Comparison of ENCODE assay signal across 8 cellular contexts in the genomic region with DNA sequence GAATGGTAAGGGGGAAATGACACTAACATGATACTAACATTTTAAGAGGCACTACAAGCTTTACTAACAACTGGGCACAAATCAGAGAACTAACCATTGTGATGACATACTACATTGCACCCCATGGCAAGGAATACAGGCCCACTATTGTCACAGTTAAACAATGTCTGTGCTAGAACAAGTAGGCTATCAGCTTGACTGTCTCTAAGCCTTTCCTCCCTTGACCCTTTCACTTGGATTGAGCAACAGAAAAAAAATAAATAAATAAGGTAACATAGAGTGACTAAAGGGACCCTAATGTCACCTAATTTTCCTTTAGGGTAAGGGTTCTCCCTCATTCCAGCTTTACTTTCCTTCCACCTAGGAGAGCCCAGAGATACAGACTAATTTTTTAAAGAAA. TPM values are rescaled to one million over a fixed set of nuclear protein-coding genes. Genes with fewer than 3 reads are reported as not detected.
DNase-seq lines count a peak whose midpoint lies in the region; ATAC-seq lines count a peak whose summit lies in the region.

No MANE protein-coding gene starts in this region.

- peak overlapping the region; percentile 29 for H3K27ac Mint-ChIP-seq in activated T-helper 2 cell treated with anti-CD3 and anti-CD28 coated beads, Interferon-gamma antibody, Interleukin-2, Interleukin-4, amounts not matched to agents 10 μg/mL and 5 μg/mL and 100 μg/mL, durations not matched to agents 14 hours and 24 hours and 36 hours

- no peaks in the 10 kb centered on the region for H3K9me3 Mint-ChIP-seq in activated T-helper 2 cell treated with anti-CD3 and anti-CD28 coated beads, Interferon-gamma antibody, Interleukin-2, Interleukin-4, amounts not matched to agents 10 μg/mL and 5 μg/mL and 100 μg/mL, durations not matched to agents 14 hours and 24 hours and 36 hours

- peak overlapping the region; percentile 87 to 98 (median 96) for H3K4me3 ChIP-seq in skin epidermis

- intact Hi-C loops in activated T-helper 2 cell treated with anti-CD3 and anti-CD28 coated beads, Interferon-gamma antibody, Interleukin-2, Interleukin-4, amounts not matched to agents 10 μg/mL and 5 μg/mL and 100 μg/mL, durations not matched to agents 14 hours and 24 hours and 36 hours (cut with micrococcal nuclease): no loop called here

- no peaks in the 10 kb centered on the region for H3K27me3 Mint-ChIP-seq in activated T-helper 2 cell treated with anti-CD3 and anti-CD28 coated beads, Interferon-gamma antibody, Interleukin-2, Interleukin-4, amounts not matched to agents 10 μg/mL and 5 μg/mL and 100 μg/mL, durations not matched to agents 14 hours and 24 hours and 36 hours (ENCODE audit: low read depth)

- peaks cover 86% of the 10 kb centered on the region for H3K36me3 Mint-ChIP-seq in activated T-helper 2 cell treated with anti-CD3 and anti-CD28 coated beads, Interferon-gamma antibody, Interleukin-2, Interleukin-4, amounts not matched to agents 10 μg/mL and 5 μg/mL and 100 μg/mL, durations not matched to agents 14 hours and 24 hours and 36 hours (ENCODE audit: low read depth)

- H3K27ac ChIP-seq in skin epidermis: peak overlapping the region in 11 of 21 experiments; percentile 18 to 99 (median 41)

- DNase-seq in HCEC 1CT (peak; percentile 13), globus pallidus (ENCODE audit: low spot score) (peak; percentile 92), NCI-H446 treated with DMSO at 0.1 percent for 48 hours (lab: John Stamatoyannopoulos, UW) (no peak)
- DNase-seq in activated T-helper 2 cell treated with anti-CD3 and anti-CD28 coated beads, Interferon-gamma antibody, Interleukin-2, Interleukin-4, amounts not matched to agents 10 μg/mL and 5 μg/mL and 100 μg/mL, durations not matched to agents 14 hours and 24 hours and 36 hours (ENCODE audit: low spot score): no peak
- no peak for DNase-seq in stimulated activated CD4-positive, alpha-beta T cell treated with anti-CD3 and anti-CD28 coated beads, Interleukin-4, amount 100 ng/mL, for 4 hours

- H3K4me1 Mint-ChIP-seq in activated T-helper 2 cell treated with anti-CD3 and anti-CD28 coated beads, Interferon-gamma antibody, Interleukin-2, Interleukin-4, amounts not matched to agents 10 μg/mL and 5 μg/mL and 100 μg/mL, durations not matched to agents 14 hours and 24 hours and 36 hours (ENCODE audit: low read depth): peaks cover 51% of the 10 kb centered on the region

- H3K4me3 Mint-ChIP-seq in activated T-helper 2 cell treated with anti-CD3 and anti-CD28 coated beads, Interferon-gamma antibody, Interleukin-2, Interleukin-4, amounts not matched to agents 10 μg/mL and 5 μg/mL and 100 μg/mL, durations not matched to agents 14 hours and 24 hours and 36 hours (ENCODE audit: low read depth): peak overlapping the region; percentile 55

- ATAC-seq in HG03095 (IDR thresholded peaks at IDR 0.05; ENCODE audit: unreplicated experiment) (no peak), HG03442 (IDR thresholded peaks at IDR 0.05; ENCODE audit: unreplicated experiment) (no peak)

RNA-seq across cellular contexts. Expression of gene SLC38A2, which starts 4.4 kb away (rescaled TPM):
- total RNA-seq in activated T-helper 2 cell treated with anti-CD3 and anti-CD28 coated beads, Interferon-gamma antibody, Interleukin-2, Interleukin-4, amounts not matched to agents 10 μg/mL and 5 μg/mL and 100 μg/mL, durations not matched to agents 14 hours and 24 hours and 36 hours: 141 and 143 TPM in 2 replicates

Comparison
In these comparisons a context has a peak if more than half of its experiments do, and no peak if none do; other contexts are left out.
1. DNase-seq: peak in HCEC 1CT (single experiment) and globus pallidus (single experiment); none in activated T-helper 2 cell treated with anti-CD3 and anti-CD28 coated beads, Interferon-gamma antibody, Interleukin-2, Interleukin-4, amounts not matched to agents 10 μg/mL and 5 μg/mL and 100 μg/mL, durations not matched to agents 14 hours and 24 hours and 36 hours (single experiment), NCI-H446 treated with DMSO at 0.1 percent for 48 hours (single experiment) and stimulated activated CD4-positive, alpha-beta T cell treated with anti-CD3 and anti-CD28 coated beads, Interleukin-4, amount 100 ng/mL, for 4 hours (0 of 2).